ENCODE assay signal across 7 cellular contexts in genomic region chr6:924661-925060, GRCh38.
"Had no signal": no experiment of that assay in that cellular context is flagged by ENCODE, and none has a peak within 500 bp of the region (broad histone marks: within the 10 kb centered on the region; RNA-seq: fewer than 3 reads in every experiment).

No MANE protein-coding gene starts in this region.

- H3K4me3 Mint-ChIP-seq: HFFc6 had no signal

- H3K9me3 ChIP-seq: HAP-1 had no signal

- H3K9ac ChIP-seq: GM23248 had no signal

- H3K4me1 ChIP-seq: HAP-1 had no signal

- H3K36me3 ChIP-seq: HAP-1 had no signal

- H3K27ac ChIP-seq: GM23248 had no signal

- H2AFZ ChIP-seq: GM23248 had no signal

- H3K9me3 Mint-ChIP-seq: HFFc6 had no signal

- ATAC-seq: HCT116 had no signal

- H3K4me3 ChIP-seq: GM23248, HAP-1 had no signal

- H3K27ac Mint-ChIP-seq: HFFc6 had no signal

- DNase-seq: GM23248, GOT3, H7, HFFc6, IMR-90 had no signal
